Comparison of ENCODE assay signal across 20 cellular contexts in the genomic region with DNA sequence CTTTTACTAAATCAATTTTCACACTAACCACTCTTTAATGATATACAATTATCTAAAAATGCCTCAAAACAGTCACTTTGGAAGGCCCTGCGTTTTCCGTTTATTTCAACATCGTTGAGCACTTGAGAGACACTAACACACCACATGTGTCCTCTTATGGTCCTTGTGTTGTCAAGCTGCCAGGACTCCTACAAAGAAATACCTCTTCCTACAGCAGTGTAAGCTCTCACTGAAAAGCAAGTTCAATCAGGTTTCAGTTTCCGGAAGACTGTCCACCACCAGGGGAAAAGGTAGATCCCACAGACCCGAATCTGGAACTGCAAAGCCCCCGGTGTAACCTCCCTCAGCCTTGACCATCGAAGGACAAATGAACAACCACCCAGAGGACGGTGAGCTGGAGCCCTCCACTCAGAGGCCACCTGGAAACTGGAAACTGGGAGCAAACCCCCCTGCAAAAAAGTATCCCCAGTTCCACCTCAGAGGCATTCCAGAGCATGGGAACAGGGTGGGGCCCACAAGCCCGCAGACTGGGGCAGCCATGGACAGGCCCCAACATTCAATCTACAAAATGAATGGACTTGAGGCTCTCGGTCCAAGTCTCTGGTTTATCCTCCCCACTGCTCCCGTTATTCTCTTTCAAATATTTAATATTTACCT. TPM values are rescaled to one million over a fixed set of nuclear protein-coding genes. Genes with fewer than 3 reads are reported as not detected.
DNase-seq lines count a peak whose midpoint lies in the region; ATAC-seq and TF ChIP-seq lines count a peak whose summit lies in the region.
"Had no signal": no experiment of that assay in that cellular context is flagged by ENCODE, and none has a peak within 500 bp of the region (broad histone marks: within the 10 kb centered on the region; RNA-seq: fewer than 3 reads in every experiment).

No MANE protein-coding gene starts in this region.

- in situ Hi-C loops in GM13977 (cut with MboI; ENCODE audit: low pct_unique_long_range_greater_than_20kb, low sequenced_read_pairs, unreplicated experiment), result no loop called here

- intact Hi-C loops in sciatic nerve (cut with DNase I), result no loop called here

- H3K4me3 ChIP-seq in Peyer's patch, result no peak overlapping the region
- H3K4me3 ChIP-seq: adrenal gland, BLaER1, cardiac muscle cell, dorsolateral prefrontal cortex, gastroesophageal sphincter, suprapubic skin had no signal

- no peak overlapping the region for H3K27ac ChIP-seq in Peyer's patch
- H3K27ac ChIP-seq: BLaER1, cardiac muscle cell, gastroesophageal sphincter, suprapubic skin had no signal

- no peak for TF ChIP-seq POLR2A in Peyer's patch (IDR thresholded peaks at IDR 0.05)

- no peaks in the 10 kb centered on the region for H3K36me3 ChIP-seq in Peyer's patch
- H3K36me3 ChIP-seq: adrenal gland, BLaER1, cardiac muscle cell, suprapubic skin had no signal

- DNase-seq in NCI-H524 (lab: John Stamatoyannopoulos, UW) (peak; percentile 2 to 32), NCI-H524 treated with DMSO at 0.1 percent for 48 hours (lab: John Stamatoyannopoulos, UW) (no peak), NCI-H2107 (lab: John Stamatoyannopoulos, UW) (peak; percentile 76), Peyer's patch (peak in 2 of 3 donors; percentile 7 to 13), sciatic nerve (ENCODE audit: low spot score) (peak; percentile 17), NCI-H1105 treated with DMSO at 0.1 percent for 48 hours (lab: John Stamatoyannopoulos, UW) (no peak), GM13977 (ENCODE audit: low spot score) (no peak), NCI-H1930 (lab: John Stamatoyannopoulos, UW) (no peak)
- DNase-seq: activated CD4-positive, CD25-positive, alpha-beta regulatory T cell; activated CD8-positive, alpha-beta T cell treated with anti-CD3 and anti-CD28 coated beads, Interleukin-2, amount 10 ng/mL, durations not matched to agents 7 days and 5 days; left colon; SHP77 treated with DMSO at 0.1 percent for 48 hours; stimulated activated CD4-positive, alpha-beta T cell treated with anti-CD3 and anti-CD28 coated beads, Interleukin-12 subunit alpha, Interleukin-12 subunit beta, amount 100 ng/mL, for 4 hours; T-helper 2 cell had no signal

- TF ChIP-seq CTCF in Peyer's patch (IDR thresholded peaks at IDR 0.05) (no peak), GM13977 (IDR thresholded peaks at IDR 0.05; ENCODE audit: extremely low read depth, insufficient read depth, missing control alignments) (no peak)

- no peak for ATAC-seq in sciatic nerve
- ATAC-seq: activated CD8-positive, alpha-beta T cell treated with anti-CD3 and anti-CD28 coated beads, Interleukin-2, amount 10 ng/mL, durations not matched to agents 7 days and 5 days; gastroesophageal sphincter; left colon had no signal

- H3K4me1 ChIP-seq in Peyer's patch, result peaks cover 0 to 26% (median 6%) of the 10 kb centered on the region in 4 donors

- H3K9me3 ChIP-seq in Peyer's patch, result no peaks in the 10 kb centered on the region
- H3K9me3 ChIP-seq: adrenal gland, BLaER1, gastroesophageal sphincter, suprapubic skin had no signal

- no peaks in the 10 kb centered on the region for H3K27me3 ChIP-seq in Peyer's patch
- H3K27me3 ChIP-seq: BLaER1, cardiac muscle cell, gastroesophageal sphincter had no signal

RNA-seq across cellular contexts. Expression of a gene that starts 37.5 kb away (rescaled TPM):
- total RNA-seq in Peyer's patch, result 1 to 10 TPM; 2.4 to 8.5 (median 3.4) TPM
- 3.2 TPM for total RNA-seq in sciatic nerve
- total RNA-seq: activated CD8-positive, alpha-beta T cell treated with anti-CD3 and anti-CD28 coated beads, Interleukin-2, amount 10 ng/mL, durations not matched to agents 7 days and 5 days had no signal

RNA-seq across cellular contexts. Expression of a gene that starts 50.2 kb away (rescaled TPM):
- total RNA-seq in Peyer's patch (10 to 100 TPM in 1 of 4 donors, 1 to 10 TPM in 3; 1.2 to 18.2 (median 5.4) TPM), sciatic nerve (26.6 TPM)

Comparison
In these comparisons a context has a peak if more than half of its experiments do, and no peak if none do; other contexts are left out.
1. DNase-seq: peak in NCI-H524 (2 of 2), NCI-H2107 (single experiment), Peyer's patch (2 of 3) and sciatic nerve (single experiment); none in NCI-H524 treated with DMSO at 0.1 percent for 48 hours (single experiment), NCI-H1105 treated with DMSO at 0.1 percent for 48 hours (single experiment), GM13977 (single experiment) and NCI-H1930 (0 of 2).